1 cellular context compared by ENCODE assay signal in the genomic region with DNA sequence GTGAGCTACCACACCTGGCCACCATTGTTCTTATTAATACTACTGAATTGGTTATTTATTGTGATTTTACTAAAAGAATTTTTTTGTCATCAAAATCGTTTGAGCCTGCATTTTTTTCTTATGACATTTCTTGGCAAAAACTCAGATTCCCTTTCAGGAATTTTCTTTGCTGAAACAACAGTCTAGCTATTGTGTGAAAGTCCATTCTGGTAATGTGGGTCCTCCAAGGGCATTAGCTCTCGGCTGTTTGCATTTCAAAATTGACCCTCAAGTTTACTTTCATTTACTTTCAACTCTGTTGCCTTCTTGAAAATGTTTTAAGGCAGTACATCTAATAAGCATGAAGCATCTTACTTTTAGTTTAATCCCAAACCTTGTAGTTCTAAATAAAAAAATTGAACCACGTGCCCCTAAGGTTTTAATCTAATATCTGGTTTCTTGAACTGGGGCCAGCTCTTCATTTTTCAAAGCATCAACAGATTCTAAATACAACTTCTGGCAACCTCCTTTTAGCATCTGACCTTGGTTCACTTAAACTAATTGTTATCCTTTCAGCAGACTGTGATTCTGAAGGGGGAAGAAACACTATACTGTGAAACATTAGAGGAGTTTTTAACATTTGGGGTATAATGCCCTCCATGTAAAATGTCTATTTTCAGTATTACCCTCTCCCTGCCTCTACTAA.
TF ChIP-seq lines count a peak whose summit lies in the region.

No MANE protein-coding gene starts in this region.

TF ChIP-seq in endothelial cell of umbilical vein, 7 proteins besides CTCF, POLR2A, EP300 and RAD21 (continued from another document):
- no peak for TF ChIP-seq EZH2 (IDR thresholded peaks at IDR 0.05; ENCODE audit: borderline replicate concordance, low read depth, low read length, severe bottlenecking)
- no peak for TF ChIP-seq JUN (IDR thresholded peaks at IDR 0.05; ENCODE audit: borderline replicate concordance, insufficient read depth, insufficient read length, low read depth)
